In the genomic region with DNA sequence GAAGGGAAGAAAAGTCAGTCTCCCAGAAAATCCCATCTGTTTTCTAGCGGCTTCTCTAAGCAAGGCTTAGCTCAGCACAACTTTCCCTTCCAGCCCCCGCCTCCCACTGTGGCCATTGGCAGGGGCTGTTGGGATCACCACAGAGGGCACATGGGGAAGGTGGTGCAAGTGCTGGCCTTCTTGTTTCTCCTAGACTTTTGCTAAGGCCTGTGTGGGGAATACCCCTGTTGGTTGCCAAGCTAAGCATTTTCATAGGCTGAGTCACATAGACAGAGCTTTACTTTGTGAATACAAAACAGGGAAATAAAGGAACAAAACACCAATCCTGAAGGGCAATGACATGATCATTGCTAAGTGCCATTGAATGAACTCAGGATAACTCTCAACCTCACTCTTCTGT, we compare ENCODE assay signal across 15 cellular contexts. TPM values are rescaled to one million over a fixed set of nuclear protein-coding genes. Genes with fewer than 3 reads are reported as not detected.
DNase-seq lines count a peak whose midpoint lies in the region; ATAC-seq, FAIRE-seq and TF ChIP-seq lines count a peak whose summit lies in the region.
"Had no signal": no experiment of that assay in that cellular context is flagged by ENCODE, and none has a peak within 500 bp of the region (broad histone marks: within the 10 kb centered on the region; RNA-seq: fewer than 3 reads in every experiment).

No MANE protein-coding gene starts in this region.

- intact Hi-C loops in activated CD4-positive, alpha-beta T cell treated with anti-CD3 and anti-CD28 coated beads for 36 hours (cut with DNase I, micrococcal nuclease) = no loop called here
- intact Hi-C loops in aorta (cut with DNase I) = no loop called here

- ATAC-seq in activated CD4-positive, alpha-beta T cell treated with anti-CD3 and anti-CD28 coated beads for 36 hours = peak; percentile 51
- ATAC-seq in aorta (ENCODE audit: low FRiP score) (peak; percentile 54), GM18502 (IDR thresholded peaks at IDR 0.05; ENCODE audit: poor library complexity, unreplicated experiment) (no peak), HG02884 (IDR thresholded peaks at IDR 0.05; ENCODE audit: unreplicated experiment) (no peak), HG03175 (IDR thresholded peaks at IDR 0.05; ENCODE audit: unreplicated experiment) (no peak)
- ATAC-seq: natural killer cell treated with Interleukin-12 subunit alpha and Interleukin-12 subunit beta and Interleukin-15 and Interleukin-18, amount 100 ng/mL, for 72 hours had no signal

- peaks cover 8% of the 10 kb centered on the region for H3K36me3 Mint-ChIP-seq in activated CD4-positive, alpha-beta T cell treated with anti-CD3 and anti-CD28 coated beads for 36 hours (ENCODE audit: low read depth)
- H3K36me3 Mint-ChIP-seq in astrocyte (ENCODE audit: low read depth, unreplicated experiment) = no peaks in the 10 kb centered on the region
- H3K36me3 Mint-ChIP-seq: natural killer cell treated with Interleukin-12 subunit alpha and Interleukin-12 subunit beta and Interleukin-15 and Interleukin-18, amount 100 ng/mL, for 72 hours had no signal

- no peaks in the 10 kb centered on the region for H3K27me3 Mint-ChIP-seq in activated CD4-positive, alpha-beta T cell treated with anti-CD3 and anti-CD28 coated beads for 36 hours
- H3K27me3 Mint-ChIP-seq in astrocyte (ENCODE audit: low read depth, unreplicated experiment) = no peaks in the 10 kb centered on the region
- H3K27me3 Mint-ChIP-seq: natural killer cell treated with Interleukin-12 subunit alpha and Interleukin-12 subunit beta and Interleukin-15 and Interleukin-18, amount 100 ng/mL, for 72 hours; stimulated activated naive CD8-positive, alpha-beta T cell treated with anti-CD3 and anti-CD28 coated beads, Interleukin-15, Interleukin-2, amounts not matched to agents 100 ng/mL and 50 ng/mL, for 24 hours had no signal

- no peaks in the 10 kb centered on the region for H3K9me3 Mint-ChIP-seq in activated CD4-positive, alpha-beta T cell treated with anti-CD3 and anti-CD28 coated beads for 36 hours (ENCODE audit: low read depth)
- H3K9me3 Mint-ChIP-seq in astrocyte (ENCODE audit: unreplicated experiment) = no peaks in the 10 kb centered on the region
- H3K9me3 Mint-ChIP-seq: activated T-helper 1 cell treated with anti-CD3 and anti-CD28 coated beads, Interleukin-12 subunit alpha, Interleukin-12 subunit beta, Interleukin-2, Interleukin-4 antibody, amounts not matched to agents 30 ng/mL and 10 ng/mL and 1 ng/mL, durations not matched to agents 14 hours and 24 hours and 36 hours; natural killer cell treated with Interleukin-12 subunit alpha and Interleukin-12 subunit beta and Interleukin-15 and Interleukin-18, amount 100 ng/mL, for 72 hours; stimulated activated naive CD8-positive, alpha-beta T cell treated with anti-CD3 and anti-CD28 coated beads, Interleukin-15, Interleukin-2, amounts not matched to agents 100 ng/mL and 50 ng/mL, for 24 hours had no signal

- 48 to 58% methylated on average over 2 of the region's 2 CpGs for WGBS in aorta, 2 donors

- no peaks in the 10 kb centered on the region for H3K36me3 ChIP-seq in astrocyte (ENCODE audit: insufficient read depth, low read length)
- no peaks in the 10 kb centered on the region for H3K36me3 ChIP-seq in aorta (ENCODE audit: control insufficient read depth in 1 of 2, insufficient read depth in 2 of 2, low read length in 1 of 2)

- H4K20me1 ChIP-seq in astrocyte (ENCODE audit: insufficient read depth, low read length) = no peaks in the 10 kb centered on the region

- H3K9me3 ChIP-seq in astrocyte (ENCODE audit: insufficient read depth, low read depth, low read length) (no peaks in the 10 kb centered on the region), aorta (ENCODE audit: control insufficient read depth, low read length) (no peaks in the 10 kb centered on the region)

- H3K4me1 Mint-ChIP-seq in activated CD4-positive, alpha-beta T cell treated with anti-CD3 and anti-CD28 coated beads for 36 hours = no peaks in the 10 kb centered on the region
- H3K4me1 Mint-ChIP-seq in astrocyte (ENCODE audit: low read depth, unreplicated experiment) = peaks cover 13% of the 10 kb centered on the region

- peak overlapping the region; percentile 46 for H3K9ac ChIP-seq in astrocyte (ENCODE audit: low read length)

- H3K4me3 ChIP-seq in astrocyte (ENCODE audit: insufficient read depth, low read depth, low read length) (no peak overlapping the region), aorta (ENCODE audit: low read length in 2 of 2) (no peak overlapping the region)
- H3K4me3 ChIP-seq: dorsolateral prefrontal cortex, PC-9 had no signal

- H2AFZ ChIP-seq in astrocyte (ENCODE audit: low read depth, low read length) = peak overlapping the region; percentile 40
- H2AFZ ChIP-seq: PC-9 had no signal

- POLR2A ChIA-PET in activated CD4-positive, alpha-beta T cell treated with anti-CD3 and anti-CD28 coated beads for 36 hours (lab: Charles Lee) = no interaction called here

- FAIRE-seq in astrocyte (lab: Jason Lieb, UNC) = peak; percentile 32

- DNase-seq in activated CD4-positive, alpha-beta T cell treated with anti-CD3 and anti-CD28 coated beads for 36 hours = no peak
- no peak for DNase-seq in activated CD4-positive, alpha-beta T cell treated with anti-CD3 and anti-CD28 coated beads for 1 hour
- DNase-seq in astrocyte (ENCODE audit: low read depth) (peak; percentile 94), hepatic stellate cell (ENCODE audit: low spot score) (peak; percentile 78), aorta (peak in 1 of 2 donors; percentile 57)
- DNase-seq: dorsolateral prefrontal cortex had no signal

- H3K27me3 ChIP-seq in astrocyte (ENCODE audit: insufficient read depth, low read length) (no peaks in the 10 kb centered on the region), aorta (ENCODE audit: control insufficient read depth in 1 of 2, insufficient read depth in 2 of 2, low read length in 1 of 2) (no peaks in the 10 kb centered on the region)
- H3K27me3 ChIP-seq: dorsolateral prefrontal cortex had no signal

- no peak for TF ChIP-seq CTCF in astrocyte (IDR thresholded peaks at IDR 0.05; ENCODE audit: insufficient read depth, low read depth, low read length)

- H3K27ac ChIP-seq in astrocyte (ENCODE audit: low read depth, low read length) = peak overlapping the region; percentile 9
- H3K27ac ChIP-seq in aorta (ENCODE audit: low read depth in 1 of 2, low read length in 2 of 2) = no peak overlapping the region
- H3K27ac ChIP-seq: 22Rv1, dorsolateral prefrontal cortex, PC-9, VCaP had no signal

- peak overlapping the region; percentile 68 for H3K4me2 ChIP-seq in astrocyte (ENCODE audit: low read length)
- H3K4me2 ChIP-seq: PC-9 had no signal

- no peak overlapping the region for H3K27ac Mint-ChIP-seq in activated CD4-positive, alpha-beta T cell treated with anti-CD3 and anti-CD28 coated beads for 36 hours
- peak overlapping the region; percentile 81 for H3K27ac Mint-ChIP-seq in astrocyte (ENCODE audit: unreplicated experiment)
- H3K27ac Mint-ChIP-seq: activated T-helper 1 cell treated with anti-CD3 and anti-CD28 coated beads, Interleukin-12 subunit alpha, Interleukin-12 subunit beta, Interleukin-2, Interleukin-4 antibody, amounts not matched to agents 30 ng/mL and 10 ng/mL and 1 ng/mL, durations not matched to agents 14 hours and 24 hours and 36 hours; natural killer cell treated with Interleukin-12 subunit alpha and Interleukin-12 subunit beta and Interleukin-15 and Interleukin-18, amount 100 ng/mL, for 72 hours; stimulated activated naive CD8-positive, alpha-beta T cell treated with anti-CD3 and anti-CD28 coated beads, Interleukin-15, Interleukin-2, amounts not matched to agents 100 ng/mL and 50 ng/mL, for 24 hours had no signal

- H3K4me3 Mint-ChIP-seq in activated CD4-positive, alpha-beta T cell treated with anti-CD3 and anti-CD28 coated beads for 36 hours = no peak overlapping the region
- H3K4me3 Mint-ChIP-seq in astrocyte (ENCODE audit: unreplicated experiment) = no peak overlapping the region
- H3K4me3 Mint-ChIP-seq: activated T-helper 1 cell treated with anti-CD3 and anti-CD28 coated beads, Interleukin-12 subunit alpha, Interleukin-12 subunit beta, Interleukin-2, Interleukin-4 antibody, amounts not matched to agents 30 ng/mL and 10 ng/mL and 1 ng/mL, durations not matched to agents 14 hours and 24 hours and 36 hours; natural killer cell treated with Interleukin-12 subunit alpha and Interleukin-12 subunit beta and Interleukin-15 and Interleukin-18, amount 100 ng/mL, for 72 hours; stimulated activated naive CD8-positive, alpha-beta T cell treated with anti-CD3 and anti-CD28 coated beads, Interleukin-15, Interleukin-2, amounts not matched to agents 100 ng/mL and 50 ng/mL, for 24 hours had no signal

- peaks cover 12% of the 10 kb centered on the region for H3K4me1 ChIP-seq in astrocyte (ENCODE audit: insufficient read depth, low read length)
- no peaks in the 10 kb centered on the region for H3K4me1 ChIP-seq in aorta (ENCODE audit: control insufficient read depth in 1 of 2, insufficient read depth in 2 of 2, low read length in 2 of 2)

- no peaks in the 10 kb centered on the region for H3K79me2 ChIP-seq in astrocyte (ENCODE audit: insufficient read depth, low read length)

- CTCF ChIA-PET in activated CD4-positive, alpha-beta T cell treated with anti-CD3 and anti-CD28 coated beads for 36 hours (lab: Charles Lee) = no interaction called here

RNA-seq across cellular contexts. Expression of a gene that starts 32.4 kb away (rescaled TPM):
- total RNA-seq in activated CD4-positive, alpha-beta T cell treated with anti-CD3 and anti-CD28 coated beads for 36 hours = 10 to 100 TPM; 10.4 to 12.0 TPM
- total RNA-seq in astrocyte = 22.2 and 23.6 TPM in 2 replicates
- total RNA-seq in aorta = 10 to 100 TPM; 16.1 to 19.9 TPM
- polyA plus RNA-seq in aorta = 1 to 10 TPM; 1.6 to 7.0 TPM

Comparison
In these comparisons a context has a peak if more than half of its experiments do, and no peak if none do; other contexts are left out.
1. ATAC-seq: peak in activated CD4-positive, alpha-beta T cell treated with anti-CD3 and anti-CD28 coated beads for 36 hours (single experiment) and aorta (single experiment); none in GM18502 (single experiment), HG02884 (single experiment) and HG03175 (single experiment).
2. DNase-seq: peak in astrocyte (single experiment) and hepatic stellate cell (single experiment); none in activated CD4-positive, alpha-beta T cell treated with anti-CD3 and anti-CD28 coated beads for 36 hours (single experiment) and activated CD4-positive, alpha-beta T cell treated with anti-CD3 and anti-CD28 coated beads for 1 hour (single experiment).